ENCODE assay signal across 10 cellular contexts in the genomic region with DNA sequence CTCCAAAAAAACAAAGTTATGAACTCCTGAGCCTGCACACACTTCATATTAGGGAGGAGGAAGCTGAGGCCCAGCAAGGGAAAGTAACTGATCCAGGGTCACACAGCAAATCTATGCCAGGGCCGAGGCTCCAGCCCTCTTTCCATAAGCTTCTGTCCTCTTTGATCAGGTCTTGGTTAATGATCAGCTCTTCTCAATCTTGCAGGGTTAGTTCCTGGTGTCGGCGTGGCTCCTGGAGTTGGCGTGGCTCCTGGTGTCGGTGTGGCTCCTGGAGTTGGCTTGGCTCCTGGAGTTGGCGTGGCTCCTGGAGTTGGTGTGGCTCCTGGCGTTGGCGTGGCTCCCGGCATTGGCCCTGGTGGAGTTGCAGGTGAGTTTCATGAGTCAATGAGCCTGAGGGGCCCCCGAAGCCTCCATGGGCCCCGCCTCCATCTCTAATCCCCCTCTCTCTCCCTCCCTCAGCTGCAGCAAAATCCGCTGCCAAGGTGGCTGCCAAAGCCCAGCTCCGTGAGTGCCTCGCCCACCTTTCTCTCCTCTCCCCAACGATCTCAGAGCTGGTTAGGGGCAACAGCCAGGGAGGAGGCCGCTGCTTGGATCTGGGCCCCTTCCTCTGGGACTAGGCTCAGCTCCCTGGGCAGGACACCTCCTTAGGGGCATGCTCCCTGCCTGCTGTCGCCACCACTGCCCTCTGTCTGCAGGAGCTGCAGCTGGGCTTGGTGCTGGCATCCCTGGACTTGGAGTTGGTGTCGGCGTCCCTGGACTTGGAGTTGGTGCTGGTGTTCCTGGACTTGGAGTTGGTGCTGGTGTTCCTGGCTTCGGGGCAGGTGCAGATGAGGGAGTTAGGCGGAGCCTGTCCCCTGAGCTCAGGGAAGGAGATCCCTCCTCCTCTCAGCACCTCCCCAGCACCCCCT. TPM values are rescaled to one million over a fixed set of nuclear protein-coding genes. Genes with fewer than 3 reads are reported as not detected.
DNase-seq lines count a peak whose midpoint lies in the region; ATAC-seq and TF ChIP-seq lines count a peak whose summit lies in the region.
"Had no signal": no experiment of that assay in that cellular context is flagged by ENCODE, and none has a peak within 500 bp of the region (broad histone marks: within the 10 kb centered on the region; RNA-seq: fewer than 3 reads in every experiment).

No MANE protein-coding gene starts in this region.

- in situ Hi-C loops in G401 (cut with HindIII; ENCODE audit: low sequenced_read_pairs): no loop called here
- in situ Hi-C loops in brain microvascular endothelial cell (cut with HindIII; ENCODE audit: low pct_ligation_motif_present, low sequenced_read_pairs): loop anchor here (25.0 kb wide), 1 partner anchor 352 kb away; no protein-coding TSS in a partner anchor

- H4K12ac ChIP-seq in trophoblast cell (ENCODE audit: low read depth, low read length): no peak overlapping the region

- H4K20me1 ChIP-seq in PC-9 (ENCODE audit: insufficient read depth): no peaks in the 10 kb centered on the region

- H3K79me1 ChIP-seq in trophoblast cell (ENCODE audit: low read length): no peaks in the 10 kb centered on the region

- H2BK120ac ChIP-seq in trophoblast cell (ENCODE audit: insufficient read depth, low read length, poor library complexity): no peak overlapping the region

- no peak overlapping the region for H3K23ac ChIP-seq in trophoblast cell (ENCODE audit: low read length)

- POLR2A ChIA-PET in PC-9 (lab: Charles Lee; ENCODE audit: unreplicated experiment): interaction anchor here (0.6 to 0.7 kb wide), 6 partner anchors 19 to 628 kb away, joined by 3 to 12 read pairs (median 6); no protein-coding TSS in a partner anchor

- H4K8ac ChIP-seq in trophoblast cell (ENCODE audit: low read depth, low read length): no peak overlapping the region

- BruUV-seq in PC-9 (replicated peaks; lab: Mats Ljungman, UMichigan): no TSS peak

- H2BK5ac ChIP-seq in trophoblast cell (ENCODE audit: low read depth, low read length, poor library complexity): no peak overlapping the region

- H4K91ac ChIP-seq in trophoblast cell (ENCODE audit: low read depth, low read length): no peak overlapping the region

- H3K4me2 ChIP-seq in PC-9 (peak overlapping the region; percentile 68), parathyroid adenoma (ENCODE audit: low read length) (no peak overlapping the region), trophoblast cell (ENCODE audit: low read length) (no peak overlapping the region)

- H3K9ac ChIP-seq in parathyroid adenoma (no peak overlapping the region), trophoblast cell (ENCODE audit: low read length) (no peak overlapping the region)

- no peak overlapping the region for H3K4ac ChIP-seq in trophoblast cell (ENCODE audit: low read depth, low read length)

- WGBS in trophoblast cell (ENCODE audit: extremely low coverage, insufficient coverage, insufficient read length): no CpG with 5 or more reads among the region's 21 CpGs

- ATAC-seq in esophagus mucosa: peak; percentile 86

- H3K14ac ChIP-seq in trophoblast cell (ENCODE audit: low read length): no peak overlapping the region

- no peaks in the 10 kb centered on the region for H3K9me3 ChIP-seq in PC-9 (ENCODE audit: insufficient read depth, low read depth)
- H3K9me3 ChIP-seq in parathyroid adenoma (ENCODE audit: control insufficient read depth, low read length): no peaks in the 10 kb centered on the region
- peaks cover 7% of the 10 kb centered on the region for H3K9me3 ChIP-seq in trophoblast cell (ENCODE audit: insufficient read depth, low read depth, low read length)

- H3K36me3 ChIP-seq in PC-9 (ENCODE audit: low read depth) (no peaks in the 10 kb centered on the region), parathyroid adenoma (ENCODE audit: control insufficient read depth, insufficient read depth, low read length) (no peaks in the 10 kb centered on the region), brain microvascular endothelial cell (replicated peaks) (no peaks in the 10 kb centered on the region), trophoblast cell (ENCODE audit: control insufficient read depth in 1 of 2, insufficient read depth in 2 of 2, low read length in 2 of 2) (no peaks in the 10 kb centered on the region)

- DNase-seq in G401 (ENCODE audit: low spot score) (peak; percentile 80), PC-9 (peak; percentile 76 to 95), brain microvascular endothelial cell (no peak), trophoblast cell (no peak), NCI-H2227 (lab: John Stamatoyannopoulos, UW; ENCODE audit: unreplicated experiment) (no peak), T-helper 1 cell (no peak)
- DNase-seq: NCI-H2171, SW 1271 had no signal

- CTCF ChIA-PET in PC-9 (lab: Charles Lee): interaction anchor here (0.5 to 0.7 kb wide), 8 partner anchors 63 to 484 kb away, joined by 3 to 6 read pairs (median 4); a partner anchor contains a TSS

- H3K27ac ChIP-seq in PC-9 (no peak overlapping the region), parathyroid adenoma (no peak overlapping the region), brain microvascular endothelial cell (no peak overlapping the region), trophoblast cell (ENCODE audit: low read depth, low read length) (no peak overlapping the region)

- no peaks in the 10 kb centered on the region for H3K9me2 ChIP-seq in PC-9 (ENCODE audit: insufficient read depth)

- H3K4me3 ChIP-seq in PC-9: no peak overlapping the region
- no peak overlapping the region for H3K4me3 ChIP-seq in parathyroid adenoma (ENCODE audit: low read depth, low read length)
- H3K4me3 ChIP-seq in brain microvascular endothelial cell (ENCODE audit: low read depth, low read length): no peak overlapping the region
- H3K4me3 ChIP-seq in trophoblast cell (ENCODE audit: low read depth, low read length): no peak overlapping the region

- TF ChIP-seq CTCF in PC-9 (conservative IDR thresholded peaks at IDR 0.05): no peak
- no peak for TF ChIP-seq CTCF in parathyroid adenoma (IDR thresholded peaks at IDR 0.05)
- TF ChIP-seq CTCF in brain microvascular endothelial cell (IDR thresholded peaks at IDR 0.05; ENCODE audit: low read depth, low read length, missing control alignments): no peak

- peaks cover 6% of the 10 kb centered on the region; the same call in 1 of the 2 replicates for H3F3A ChIP-seq in PC-9 (ENCODE audit: insufficient read depth, low read depth)

- intact Hi-C loops in PC-9 (cut with micrococcal nuclease; ENCODE audit: unreplicated experiment): no loop called here

- H3K4me1 ChIP-seq in PC-9 (replicated peaks; ENCODE audit: insufficient read depth) (peaks cover 17% of the 10 kb centered on the region), parathyroid adenoma (peaks cover 2% of the 10 kb centered on the region), trophoblast cell (ENCODE audit: control insufficient read depth in 1 of 2, insufficient read depth in 2 of 2, low read length in 2 of 2) (no peaks in the 10 kb centered on the region)

- H2AK5ac ChIP-seq in trophoblast cell (ENCODE audit: low read length): no peak overlapping the region

- H3K18ac ChIP-seq in trophoblast cell (ENCODE audit: low read length): no peak overlapping the region

- H2BK12ac ChIP-seq in trophoblast cell (ENCODE audit: low read length): no peak overlapping the region

- H3K27me3 ChIP-seq in PC-9 (ENCODE audit: insufficient read depth, low read depth) (peaks cover 5% of the 10 kb centered on the region; the same call in 1 of the 2 replicates), parathyroid adenoma (ENCODE audit: control insufficient read depth, insufficient read depth, low read length) (no peaks in the 10 kb centered on the region), brain microvascular endothelial cell (replicated peaks) (no peaks in the 10 kb centered on the region), trophoblast cell (ENCODE audit: insufficient read depth, low read length) (no peaks in the 10 kb centered on the region)

- H2AFZ ChIP-seq in PC-9 (no peak overlapping the region), parathyroid adenoma (peak overlapping the region; percentile 14), trophoblast cell (ENCODE audit: insufficient read depth, low read length, poor library complexity) (no peak overlapping the region)

- H3K79me2 ChIP-seq in PC-9 (ENCODE audit: low read depth): no peaks in the 10 kb centered on the region
- no peaks in the 10 kb centered on the region for H3K79me2 ChIP-seq in parathyroid adenoma
- no peaks in the 10 kb centered on the region for H3K79me2 ChIP-seq in trophoblast cell (ENCODE audit: control insufficient read depth, insufficient read depth, low read length, poor library complexity)

RNA-seq across cellular contexts. Expression of a gene that starts 23.7 kb away (rescaled TPM):
- total RNA-seq in G401 (2014; rRNA removed; shearing (Covaris generic)): 39.1 and 49.4 TPM in 2 replicates
- 128 and 148 TPM in 2 replicates for total RNA-seq in PC-9 (2021)
- total RNA-seq in esophagus mucosa: 10.2 TPM
- polyA plus RNA-seq in trophoblast cell (2013): 23.7 and 23.9 TPM in 2 replicates

RNA-seq across cellular contexts. Expression of a gene that starts 32.0 kb away (rescaled TPM):
- total RNA-seq in G401 (2014; rRNA removed; shearing (Covaris generic)): 0.20 TPM in 1 of 2 replicates, not detected in the other
- total RNA-seq in PC-9 (2021) (0.11 TPM in 1 of 2 replicates, not detected in the other), esophagus mucosa (4.9 TPM)
- 3.1 and 3.2 TPM in 2 replicates for polyA plus RNA-seq in trophoblast cell (2013)

Comparison
In these comparisons a context has a peak if more than half of its experiments do, and no peak if none do; other contexts are left out.
1. DNase-seq: peak in G401 (single experiment) and PC-9 (2 of 2); none in brain microvascular endothelial cell (single experiment), trophoblast cell (0 of 2), NCI-H2227 (single experiment) and T-helper 1 cell (0 of 5).